In genomic region chr10:22573820-22574569, GRCh38 we compare ENCODE assay signal across 9 cellular contexts.
DNase-seq lines count a peak whose midpoint lies in the region; ATAC-seq and TF ChIP-seq lines count a peak whose summit lies in the region.
"Had no signal": no experiment of that assay in that cellular context is flagged by ENCODE, and none has a peak within 500 bp of the region (broad histone marks: within the 10 kb centered on the region; RNA-seq: fewer than 3 reads in every experiment).

No MANE protein-coding gene starts in this region.

- peaks cover 4 to 88% (median 40%) of the 10 kb centered on the region in 3 donors for H3K36me3 Mint-ChIP-seq in CD8-positive, alpha-beta memory T cell

- H3K4me3 ChIP-seq in CD8-positive, alpha-beta memory T cell (ENCODE audit: low read length) = no peak overlapping the region
- H3K4me3 ChIP-seq in HCT116 (replicated peaks in 1 of 2; ENCODE audit: low read depth in 1 of 2, low read length in 2 of 2) (no peak overlapping the region), transverse colon (no peak overlapping the region)
- H3K4me3 ChIP-seq: SK-N-MC had no signal

- peak in 4 of 5 donors; percentile 3 to 64 (median 40) for DNase-seq in CD8-positive, alpha-beta memory T cell
- DNase-seq in HCT116 (ENCODE audit: low read depth, low spot score) (peak; percentile 32), glomerular visceral epithelial cell (ENCODE audit: extremely low spot score) (peak; percentile 27), transverse colon (no peak), SKM-1 treated with dmso at 0.1 percent for 144 hours (lab: John Stamatoyannopoulos, UW; ENCODE audit: unreplicated experiment) (no peak)

- H3K9me3 ChIP-seq in CD8-positive, alpha-beta memory T cell (ENCODE audit: low read length) = no peaks in the 10 kb centered on the region
- H3K9me3 ChIP-seq in HCT116 (ENCODE audit: control insufficient read depth in 1 of 2, insufficient read depth in 1 of 2, low read depth in 1 of 2, low read length in 2 of 2) (no peaks in the 10 kb centered on the region), transverse colon (no peaks in the 10 kb centered on the region)

- WGBS in transverse colon (ENCODE audit: low coverage in 1 of 2), 2 donors = 50 to 57% methylated on average over 3 to 7 of the region's 7 CpGs

- no peaks in the 10 kb centered on the region for H3K27me3 Mint-ChIP-seq in CD8-positive, alpha-beta memory T cell

- TF ChIP-seq RAD21 in HCT116 (IDR thresholded peaks at IDR 0.05; ENCODE audit: low read depth) = peak; percentile 63

- H2AFZ ChIP-seq in HCT116 (ENCODE audit: low read depth, low read length, poor library complexity, severe bottlenecking) = no peak overlapping the region

- H4K20me1 ChIP-seq in HCT116 (ENCODE audit: insufficient read depth) = no peaks in the 10 kb centered on the region

- BruUV-seq in HCT116 (replicated peaks; lab: Mats Ljungman, UMichigan) = no TSS peak

- POLR2A ChIA-PET in CD8-positive, alpha-beta memory T cell (lab: Charles Lee) = interaction anchor here (0.8 to 1.4 kb wide), 4 partner anchors 9 to 1078 kb away, joined by 3 to 4 read pairs (median 4); partner anchors contain the start of gene PIP4K2A
- POLR2A ChIA-PET in HCT116 (lab: Charles Lee) = no interaction called here

- TF ChIP-seq EP300 in transverse colon (IDR thresholded peaks at IDR 0.05; ENCODE audit: low read depth) = no peak

- RAD21 ChIA-PET in HCT116 (lab: Charles Lee; ENCODE audit: low non-redundant PET in 1 of 2, low total read pairs in 2 of 2, uncharacterized antibody in 2 of 2, unreplicated experiment in 2 of 2) = no interaction called here

- no peak overlapping the region for H3K4me2 ChIP-seq in HCT116 (ENCODE audit: low read length)

- peaks cover 33% of the 10 kb centered on the region for H3K4me1 ChIP-seq in CD8-positive, alpha-beta memory T cell (ENCODE audit: insufficient read depth, low read length)
- no peaks in the 10 kb centered on the region for H3K4me1 ChIP-seq in HCT116 (ENCODE audit: control insufficient read depth in 1 of 2, insufficient read depth in 2 of 2, low read length in 2 of 2)
- H3K4me1 ChIP-seq in transverse colon = no peaks in the 10 kb centered on the region

- H3K36me3 ChIP-seq in CD8-positive, alpha-beta memory T cell (ENCODE audit: insufficient read depth, low read length) = peaks cover 23% of the 10 kb centered on the region
- peaks cover 11 to 12% of the 10 kb centered on the region in 2 experiments; a peak in 2 of 4 replicates for H3K36me3 ChIP-seq in HCT116 (ENCODE audit: control insufficient read depth in 1 of 2, insufficient read depth in 2 of 2, low read length in 2 of 2)
- H3K36me3 ChIP-seq in transverse colon = no peaks in the 10 kb centered on the region

- CTCF ChIA-PET in CD8-positive, alpha-beta memory T cell (lab: Charles Lee) = interaction anchor here (0.7 to 5.5 kb wide), 45 partner anchors 10 to 1078 kb away, joined by 3 to 42 read pairs (median 4); no protein-coding TSS in a partner anchor
- CTCF ChIA-PET in HCT116 (lab: Charles Lee) = interaction anchor here (0.9 to 1.7 kb wide), 4 partner anchors 9 to 580 kb away, joined by 3 to 7 read pairs (median 4); no protein-coding TSS in a partner anchor

- TF ChIP-seq CTCF in HCT116 (IDR thresholded peaks at IDR 0.05 in 2 of 3, conservative IDR thresholded peaks at IDR 0.05 in 1 of 3; ENCODE audit: borderline replicate concordance in 1 of 3, insufficient read depth in 1 of 3, low read depth in 2 of 3, low read length in 2 of 3) (peak; percentile 45 to 68 (median 54); a peak in 5 of 6 replicates), VCaP (conservative IDR thresholded peaks at IDR 0.05) (peak; percentile 66), transverse colon (IDR thresholded peaks at IDR 0.05) (peak; percentile 13 to 32 (median 22))

- intact Hi-C loops in HCT116 (cut with micrococcal nuclease) = loop anchor here (1.0 kb wide), 1 partner anchor 415 kb away; no protein-coding TSS in a partner anchor
- intact Hi-C loops in transverse colon (cut with DNase I; ENCODE audit: low total_unique reads) = loop anchor here (5.0 kb wide), 1 partner anchor 413 kb away; no protein-coding TSS in a partner anchor

- TF ChIP-seq POLR2A in HCT116 (IDR thresholded peaks at IDR 0.05; ENCODE audit: borderline replicate concordance, extremely low read depth, insufficient read depth, insufficient read length) (no peak), transverse colon (IDR thresholded peaks at IDR 0.05) (no peak)

- H3K27ac ChIP-seq in CD8-positive, alpha-beta memory T cell (ENCODE audit: low read depth, low read length) = peak overlapping the region; percentile 35
- H3K27ac ChIP-seq in HCT116 (ENCODE audit: low read depth, low read length) = no peak overlapping the region
- no peak overlapping the region for H3K27ac ChIP-seq in VCaP
- no peak overlapping the region for H3K27ac ChIP-seq in transverse colon
- H3K27ac ChIP-seq: SK-N-MC had no signal

- H3K9ac ChIP-seq in HCT116 (ENCODE audit: low read length) = no peak overlapping the region

- ATAC-seq in HCT116 (peak; percentile 27; the same call in 1 of the 2 replicates), HG03342 (IDR thresholded peaks at IDR 0.05; ENCODE audit: unreplicated experiment) (no peak), HG03378 (IDR thresholded peaks at IDR 0.05; ENCODE audit: unreplicated experiment) (no peak)

- in situ Hi-C loops in transverse colon (cut with MboI; ENCODE audit: low pct_ligation_motif_present in 1 of 4, low pct_unique_long_range_greater_than_20kb in 1 of 4, low sequenced_read_pairs in 3 of 4) = loop anchor here (25.0 kb wide), 3 partner anchors 413 to 587 kb away; partner anchors contain the start of gene DNAJC1 (in 2 of the 4)

- no peaks in the 10 kb centered on the region for H3K9me2 ChIP-seq in HCT116 (ENCODE audit: insufficient read depth)

- H3K27me3 ChIP-seq in CD8-positive, alpha-beta memory T cell (ENCODE audit: insufficient read depth, low read length, poor library complexity, severe bottlenecking) = no peaks in the 10 kb centered on the region
- H3K27me3 ChIP-seq in HCT116 (ENCODE audit: insufficient read depth, low read length) = no peaks in the 10 kb centered on the region
- no peaks in the 10 kb centered on the region for H3K27me3 ChIP-seq in transverse colon

- peaks cover 14% of the 10 kb centered on the region for H3K79me2 ChIP-seq in HCT116 (ENCODE audit: insufficient read depth, low read length)

- peak overlapping the region; percentile 68 to 96 (median 90) for H3K27ac Mint-ChIP-seq in CD8-positive, alpha-beta memory T cell

- peak overlapping the region; percentile 4 to 82 (median 58) for H3K4me3 Mint-ChIP-seq in CD8-positive, alpha-beta memory T cell

- H3K9me3 Mint-ChIP-seq in CD8-positive, alpha-beta memory T cell = no peaks in the 10 kb centered on the region

- H3K4me1 Mint-ChIP-seq in CD8-positive, alpha-beta memory T cell = peaks cover 66 to 89% (median 87%) of the 10 kb centered on the region in 3 donors

TF ChIP-seq in HCT116, 20 proteins besides CTCF, POLR2A, EP300 and RAD21:
- TF ChIP-seq POLR2AphosphoS5 (IDR thresholded peaks at IDR 0.05; ENCODE audit: low read depth, low read length) (no peak), EZH2phosphoT487 (IDR thresholded peaks at IDR 0.05; ENCODE audit: borderline replicate concordance) (no peak), FOSL1 (IDR thresholded peaks at IDR 0.05; ENCODE audit: low read depth) (no peak)
- TF ChIP-seq, protein P1, sequence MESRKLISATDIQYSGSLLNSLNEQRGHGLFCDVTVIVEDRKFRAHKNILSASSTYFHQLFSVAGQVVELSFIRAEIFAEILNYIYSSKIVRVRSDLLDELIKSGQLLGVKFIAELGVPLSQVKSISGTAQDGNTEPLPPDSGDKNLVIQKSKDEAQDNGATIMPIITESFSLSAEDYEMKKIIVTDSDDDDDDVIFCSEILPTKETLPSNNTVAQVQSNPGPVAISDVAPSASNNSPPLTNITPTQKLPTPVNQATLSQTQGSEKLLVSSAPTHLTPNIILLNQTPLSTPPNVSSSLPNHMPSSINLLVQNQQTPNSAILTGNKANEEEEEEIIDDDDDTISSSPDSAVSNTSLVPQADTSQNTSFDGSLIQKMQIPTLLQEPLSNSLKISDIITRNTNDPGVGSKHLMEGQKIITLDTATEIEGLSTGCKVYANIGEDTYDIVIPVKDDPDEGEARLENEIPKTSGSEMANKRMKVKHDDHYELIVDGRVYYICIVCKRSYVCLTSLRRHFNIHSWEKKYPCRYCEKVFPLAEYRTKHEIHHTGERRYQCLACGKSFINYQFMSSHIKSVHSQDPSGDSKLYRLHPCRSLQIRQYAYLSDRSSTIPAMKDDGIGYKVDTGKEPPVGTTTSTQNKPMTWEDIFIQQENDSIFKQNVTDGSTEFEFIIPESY (IDR thresholded peaks at IDR 0.05; ENCODE audit: extremely low read depth, insufficient replicate concordance, low read length) = no peak

Comparison
In these comparisons a context has a peak if more than half of its experiments do, and no peak if none do; other contexts are left out.
1. DNase-seq: peak in CD8-positive, alpha-beta memory T cell (4 of 5), HCT116 (single experiment) and glomerular visceral epithelial cell (single experiment); none in transverse colon (single experiment) and SKM-1 treated with dmso at 0.1 percent for 144 hours (single experiment).
2. Peak in every context shown above with its lines, with median percentiles within 50 percentile points of each other: CTCF ChIP-seq.